12 cellular contexts compared by ENCODE assay signal in the genomic region with DNA sequence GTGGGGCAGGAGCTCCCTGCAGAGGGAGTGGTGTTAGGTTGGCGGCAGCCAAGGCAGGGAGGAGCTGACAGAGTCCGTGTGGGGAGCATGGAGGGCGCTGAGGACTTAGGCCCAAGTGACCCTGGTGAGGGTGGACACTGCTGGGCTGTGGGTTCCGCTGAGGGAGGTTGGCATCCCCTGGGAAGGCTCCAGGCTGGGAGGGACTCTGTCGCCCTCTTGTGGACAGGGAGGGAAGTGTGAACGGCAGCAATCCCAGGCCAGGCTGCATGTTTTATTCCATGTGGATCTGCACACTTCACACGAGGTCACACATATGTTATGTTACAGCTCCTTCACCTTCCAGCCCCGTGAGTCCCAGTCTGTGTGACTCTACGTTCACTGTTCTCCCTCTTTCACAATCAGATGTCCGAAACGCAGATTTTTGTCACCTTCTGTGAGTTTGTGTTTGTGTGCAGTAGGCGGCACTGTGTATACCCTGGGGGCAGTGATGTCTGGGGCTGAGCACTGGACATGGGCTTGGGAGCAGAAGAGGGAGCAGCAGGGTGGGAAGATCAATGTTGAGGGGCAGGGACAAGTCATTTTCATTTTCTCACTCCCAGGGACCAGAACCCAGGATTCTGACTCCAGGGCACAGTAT. TPM values are rescaled to one million over a fixed set of nuclear protein-coding genes. Genes with fewer than 3 reads are reported as not detected.
A peak's percentile ranks its signal among the peaks of the same experiment; 100 is the strongest.
DNase-seq lines count a peak whose midpoint lies in the region; ATAC-seq and TF ChIP-seq lines count a peak whose summit lies in the region.
"Not testable (repeated sequence)": the region's sequence is repeated elsewhere in the genome, so short reads cannot be mapped to it uniquely, and the experiment has no call there.
"Had no signal": no experiment of that assay in that cellular context is flagged by ENCODE, and none has a peak within 500 bp of the region (broad histone marks: within the 10 kb centered on the region; RNA-seq: fewer than 3 reads in every experiment).

No MANE protein-coding gene starts in this region.

- not testable (repeated sequence) for H2AFZ ChIP-seq in OCI-LY3 (ENCODE audit: low read depth, low read length)

- not testable (repeated sequence) for H3K4me2 ChIP-seq in OCI-LY3 (ENCODE audit: low read length)

- not testable (repeated sequence) for H3K4me3 ChIP-seq in OCI-LY3 (ENCODE audit: low read length); astrocyte of the cerebellum (ENCODE audit: low read depth, low read length); fibroblast of the aortic adventitia (ENCODE audit: low read depth, low read length)

- not testable (repeated sequence) for H3K79me2 ChIP-seq in OCI-LY3 (ENCODE audit: low read length)

- H3K4me1 Mint-ChIP-seq in activated CD4-positive, alpha-beta T cell treated with anti-CD3 and anti-CD28 coated beads, Interleukin-2, amount 10 ng/mL, durations not matched to agents 24 days and 14 days; natural killer cell; stimulated activated naive CD8-positive, alpha-beta T cell treated with anti-CD3 and anti-CD28 coated beads, Interleukin-15, amount 100 ng/mL, for 72 hours: not testable (repeated sequence)

- not testable (repeated sequence) for H3K36me3 ChIP-seq in OCI-LY3 (replicated peaks; ENCODE audit: low read depth, low read length)

- H3K9me3 Mint-ChIP-seq in activated CD4-positive, alpha-beta T cell treated with anti-CD3 and anti-CD28 coated beads, Interleukin-2, amount 10 ng/mL, durations not matched to agents 24 days and 14 days; natural killer cell; stimulated activated naive CD8-positive, alpha-beta T cell treated with anti-CD3 and anti-CD28 coated beads, Interleukin-15, amount 100 ng/mL, for 72 hours: not testable (repeated sequence)

- not testable (repeated sequence) for H3K27me3 Mint-ChIP-seq in activated CD4-positive, alpha-beta T cell treated with anti-CD3 and anti-CD28 coated beads, Interleukin-2, amount 10 ng/mL, durations not matched to agents 24 days and 14 days
- peaks cover 15 to 26% of the 10 kb centered on the region in 2 donors for H3K27me3 Mint-ChIP-seq in natural killer cell (ENCODE audit: low read depth in 2 of 2)
- peaks cover 41% of the 10 kb centered on the region for H3K27me3 Mint-ChIP-seq in stimulated activated naive CD8-positive, alpha-beta T cell treated with anti-CD3 and anti-CD28 coated beads, Interleukin-15, amount 100 ng/mL, for 72 hours

- not testable (repeated sequence) for H3K27ac ChIP-seq in OCI-LY3 (ENCODE audit: low read length)

- H3K4me3 Mint-ChIP-seq in activated CD4-positive, alpha-beta T cell treated with anti-CD3 and anti-CD28 coated beads, Interleukin-2, amount 10 ng/mL, durations not matched to agents 24 days and 14 days; natural killer cell; stimulated activated naive CD8-positive, alpha-beta T cell treated with anti-CD3 and anti-CD28 coated beads, Interleukin-15, amount 100 ng/mL, for 72 hours: not testable (repeated sequence)

- DNase-seq in DMS53 (lab: John Stamatoyannopoulos, UW) = peak; percentile 6
- peak; percentile 69 for DNase-seq in HK-2 (ENCODE audit: unreplicated experiment)
- DNase-seq in activated CD4-positive, alpha-beta T cell treated with anti-CD3 and anti-CD28 coated beads, Interleukin-2, amount 10 ng/mL, durations not matched to agents 24 days and 14 days = peak; percentile 70
- DNase-seq in astrocyte of the cerebellum (ENCODE audit: low read depth); fibroblast of the aortic adventitia (ENCODE audit: low read depth); natural killer cell: not testable (repeated sequence)
- peak; percentile 23 to 29 for DNase-seq in stimulated activated naive CD8-positive, alpha-beta T cell treated with anti-CD3 and anti-CD28 coated beads, Interleukin-15, amount 100 ng/mL, for 72 hours

- H3K36me3 Mint-ChIP-seq in activated CD4-positive, alpha-beta T cell treated with anti-CD3 and anti-CD28 coated beads, Interleukin-2, amount 10 ng/mL, durations not matched to agents 24 days and 14 days (ENCODE audit: low read depth); natural killer cell: not testable (repeated sequence)

- ATAC-seq in natural killer cell; stimulated activated naive CD8-positive, alpha-beta T cell treated with anti-CD3 and anti-CD28 coated beads, Interleukin-15, amount 100 ng/mL, for 72 hours: not testable (repeated sequence)

- not testable (repeated sequence) for H3K4me1 ChIP-seq in OCI-LY3 (ENCODE audit: low read length)

- intact Hi-C loops in activated CD4-positive, alpha-beta T cell treated with anti-CD3 and anti-CD28 coated beads, Interleukin-2, amount 10 ng/mL, durations not matched to agents 24 days and 14 days (cut with micrococcal nuclease); natural killer cell (cut with micrococcal nuclease): not testable (repeated sequence)

- H3K9me3 ChIP-seq in OCI-LY3 (ENCODE audit: insufficient read depth, low read length) = not testable (repeated sequence)

- TF ChIP-seq CTCF in OCI-LY3 (IDR thresholded peaks at IDR 0.05; ENCODE audit: low read depth, low read length) (peak; percentile 50), astrocyte of the cerebellum (IDR thresholded peaks at IDR 0.05; ENCODE audit: low read depth, low read length, missing control alignments) (peak; percentile 38), fibroblast of the aortic adventitia (IDR thresholded peaks at IDR 0.05; ENCODE audit: insufficient read depth, low read length) (peak; percentile 39), natural killer cell (IDR thresholded peaks at IDR 0.05) (peak; percentile 46)

- not testable (repeated sequence) for H3K9ac ChIP-seq in OCI-LY3 (ENCODE audit: low read length)

- not testable (repeated sequence) for H3K27me3 ChIP-seq in OCI-LY3 (ENCODE audit: low read depth, low read length)

- in situ Hi-C loops in astrocyte of the cerebellum (cut with HindIII; ENCODE audit: low sequenced_read_pairs) = not testable (repeated sequence)

- H3K27ac Mint-ChIP-seq in activated CD4-positive, alpha-beta T cell treated with anti-CD3 and anti-CD28 coated beads, Interleukin-2, amount 10 ng/mL, durations not matched to agents 24 days and 14 days; natural killer cell; stimulated activated naive CD8-positive, alpha-beta T cell treated with anti-CD3 and anti-CD28 coated beads, Interleukin-15, amount 100 ng/mL, for 72 hours: not testable (repeated sequence)

- H4K20me1 ChIP-seq in OCI-LY3 (ENCODE audit: insufficient read depth, low read length) = not testable (repeated sequence)

RNA-seq across cellular contexts. Expression of gene PSG2, which starts 1.8 kb away (rescaled TPM):
- total RNA-seq in activated CD4-positive, alpha-beta T cell treated with anti-CD3 and anti-CD28 coated beads, Interleukin-2, amount 10 ng/mL, durations not matched to agents 24 days and 14 days = not detected in 2 replicates
- total RNA-seq in fibroblast of the aortic adventitia (ENCODE audit: low replicate concordance) = 0.27 TPM in 1 of 2 replicates, not detected in the other
- not detected for total RNA-seq in natural killer cell
- total RNA-seq: breast epithelium; H4; right atrium auricular region; T-helper 2 cell treated with Interferon-gamma antibody and Interleukin-4, amounts not matched to agents 100 ng/mL and 5 ng/mL, for 36 hours had no signal

RNA-seq across cellular contexts. Expression of gene PSG11, which starts 58.0 kb away (rescaled TPM):
- total RNA-seq in activated CD4-positive, alpha-beta T cell treated with anti-CD3 and anti-CD28 coated beads, Interleukin-2, amount 10 ng/mL, durations not matched to agents 24 days and 14 days = not detected in 2 replicates
- total RNA-seq in fibroblast of the aortic adventitia (ENCODE audit: low replicate concordance) (0.09 TPM in 1 of 2 replicates, not detected in the other), natural killer cell (not detected)
- total RNA-seq: breast epithelium; H4; right atrium auricular region; T-helper 2 cell treated with Interferon-gamma antibody and Interleukin-4, amounts not matched to agents 100 ng/mL and 5 ng/mL, for 36 hours had no signal
